Comparison of ENCODE assay signal across 19 cellular contexts in the genomic region with DNA sequence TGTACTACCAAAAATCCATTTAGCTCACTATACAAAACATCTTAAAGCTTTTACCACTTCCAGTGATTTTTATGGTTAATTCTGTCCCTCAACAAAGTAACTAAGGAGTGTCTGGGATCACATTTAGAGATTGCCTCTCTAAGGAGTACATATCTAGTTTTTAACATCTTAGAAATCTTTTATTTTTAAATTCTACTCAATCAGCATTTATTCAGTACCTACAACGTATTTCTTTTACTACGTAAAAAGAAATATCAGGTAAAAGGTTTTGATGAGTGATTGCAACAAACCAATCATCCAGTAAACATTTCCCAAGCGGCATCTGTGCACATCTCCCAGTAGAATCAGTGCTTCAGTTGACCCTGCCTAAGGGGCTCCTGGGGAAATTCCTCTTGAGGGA. TPM values are rescaled to one million over a fixed set of nuclear protein-coding genes. Genes with fewer than 3 reads are reported as not detected.
DNase-seq lines count a peak whose midpoint lies in the region; ATAC-seq, FAIRE-seq and TF ChIP-seq lines count a peak whose summit lies in the region.
"Had no signal": no experiment of that assay in that cellular context is flagged by ENCODE, and none has a peak within 500 bp of the region (broad histone marks: within the 10 kb centered on the region; RNA-seq: fewer than 3 reads in every experiment).

No MANE protein-coding gene starts in this region.

- H3K4me3 ChIP-seq in ACC112 (ENCODE audit: low read depth, low read length) (no peak overlapping the region), astrocyte (ENCODE audit: insufficient read depth, low read depth, low read length) (no peak overlapping the region), mesenchymal stem cell (ENCODE audit: insufficient read depth in 1 of 2, low read depth in 1 of 2, low read length in 2 of 2) (no peak overlapping the region), stomach (no peak overlapping the region)
- H3K4me3 ChIP-seq: mucosa of descending colon had no signal

- H2AK5ac ChIP-seq in mesenchymal stem cell (ENCODE audit: low read length, severe bottlenecking), result no peak overlapping the region

- H4K91ac ChIP-seq in mesenchymal stem cell (ENCODE audit: low read length), result no peak overlapping the region

- H3K27me3 ChIP-seq in ACC112 (ENCODE audit: insufficient read depth, low read length) (no peaks in the 10 kb centered on the region), astrocyte (ENCODE audit: insufficient read depth, low read length) (no peaks in the 10 kb centered on the region), mesenchymal stem cell (ENCODE audit: control insufficient read depth in 1 of 2, insufficient read depth in 1 of 2, low read length in 2 of 2) (no peaks in the 10 kb centered on the region), stomach (no peaks in the 10 kb centered on the region)

- TF ChIP-seq EP300 in stomach (IDR thresholded peaks at IDR 0.05), result no peak

- no peak overlapping the region for H3K14ac ChIP-seq in mesenchymal stem cell (ENCODE audit: low read length in 2 of 2)

- H3K4me3 Mint-ChIP-seq in astrocyte (ENCODE audit: unreplicated experiment) (peak overlapping the region; percentile 21), T-helper 17 cell (no peak overlapping the region)
- no peak overlapping the region for H3K4me3 Mint-ChIP-seq in effector memory CD8-positive, alpha-beta T cell
- H3K4me3 Mint-ChIP-seq: activated naive CD8-positive, alpha-beta T cell treated with anti-CD3 and anti-CD28 coated beads, Interleukin-2, amount 10 ng/mL, durations not matched to agents 7 days and 5 days; activated T-cell treated with anti-CD3 and anti-CD28 coated beads, Interleukin-2, amount 50 U/mL, for 4 hours had no signal

- H2BK12ac ChIP-seq in mesenchymal stem cell (ENCODE audit: low read length in 2 of 2), result no peak overlapping the region

- H3K18ac ChIP-seq in mesenchymal stem cell (ENCODE audit: low read depth in 1 of 2, low read length in 2 of 2), result no peak overlapping the region

- FAIRE-seq in astrocyte (lab: Jason Lieb, UNC), result no peak
- FAIRE-seq: islet of Langerhans had no signal

- 92% methylated on average over 3 of the region's 3 CpGs for WGBS in mesenchymal stem cell
- 92 to 97% (median 96%) methylated on average over 3 of the region's 3 CpGs for WGBS in stomach, 5 donors

- H3K9me3 ChIP-seq in astrocyte (ENCODE audit: insufficient read depth, low read depth, low read length) (no peaks in the 10 kb centered on the region), mesenchymal stem cell (ENCODE audit: control insufficient read depth, low read length) (no peaks in the 10 kb centered on the region), stomach (no peaks in the 10 kb centered on the region), T-helper 17 cell (ENCODE audit: control insufficient read depth, low read length, poor library complexity, severe bottlenecking) (no peaks in the 10 kb centered on the region)
- H3K9me3 ChIP-seq: mucosa of descending colon had no signal

- no peak for TF ChIP-seq POLR2A in stomach (IDR thresholded peaks at IDR 0.05)

- no peak overlapping the region for H3K4ac ChIP-seq in mesenchymal stem cell (ENCODE audit: low read depth in 1 of 2, low read length in 2 of 2)

- H3K4me1 Mint-ChIP-seq in astrocyte (ENCODE audit: low read depth, unreplicated experiment) (peaks cover 22% of the 10 kb centered on the region), T-helper 17 cell (peaks cover 2% of the 10 kb centered on the region)
- H3K4me1 Mint-ChIP-seq in effector memory CD8-positive, alpha-beta T cell (ENCODE audit: low read depth in 2 of 2), result no peaks in the 10 kb centered on the region
- H3K4me1 Mint-ChIP-seq: activated naive CD8-positive, alpha-beta T cell treated with anti-CD3 and anti-CD28 coated beads, Interleukin-2, amount 10 ng/mL, durations not matched to agents 7 days and 5 days had no signal

- H2AFZ ChIP-seq in ACC112 (ENCODE audit: low read length, unreplicated experiment) (no peak overlapping the region), astrocyte (ENCODE audit: low read depth, low read length) (no peak overlapping the region), mesenchymal stem cell (ENCODE audit: low read depth, low read length) (no peak overlapping the region)

- no peak for ATAC-seq in T-helper 17 cell
- ATAC-seq in GM18868 (IDR thresholded peaks at IDR 0.05; ENCODE audit: unreplicated experiment), result no peak
- ATAC-seq in effector memory CD8-positive, alpha-beta T cell (replicated peaks), result no peak
- ATAC-seq: activated T-cell treated with anti-CD3 and anti-CD28 coated beads, Interleukin-2, amount 50 U/mL, for 4 hours; HCT116 had no signal

- H2BK120ac ChIP-seq in mesenchymal stem cell (ENCODE audit: low read depth, low read length), result no peak overlapping the region

- H3K23ac ChIP-seq in mesenchymal stem cell (ENCODE audit: low read length in 2 of 2), result no peak overlapping the region

- H3K4me2 ChIP-seq in astrocyte (ENCODE audit: low read length), result no peak overlapping the region
- H3K4me2 ChIP-seq in mesenchymal stem cell (ENCODE audit: low read length, poor library complexity, severe bottlenecking), result no peak overlapping the region

- peaks cover 1% of the 10 kb centered on the region for H3K79me1 ChIP-seq in mesenchymal stem cell (replicated peaks; ENCODE audit: low read length, poor library complexity, severe bottlenecking)

- H3K9ac ChIP-seq in astrocyte (ENCODE audit: low read length), result no peak overlapping the region
- H3K9ac ChIP-seq in mesenchymal stem cell (ENCODE audit: low read length), result peak overlapping the region; percentile 14

- H3K27ac ChIP-seq in ACC112 (ENCODE audit: low read depth, low read length) (peak overlapping the region; percentile 81), astrocyte (ENCODE audit: low read depth, low read length) (no peak overlapping the region), mesenchymal stem cell (ENCODE audit: low read length, poor library complexity, severe bottlenecking) (peak overlapping the region; percentile 54), stomach (peak overlapping the region; percentile 44 to 83 (median 68))

- peaks cover 8% of the 10 kb centered on the region for H3K79me2 ChIP-seq in ACC112 (ENCODE audit: control insufficient read depth, insufficient read depth, low read length, unreplicated experiment)
- H3K79me2 ChIP-seq in astrocyte (ENCODE audit: insufficient read depth, low read length), result peaks cover 62% of the 10 kb centered on the region

- H3K36me3 Mint-ChIP-seq in astrocyte (ENCODE audit: low read depth, unreplicated experiment) (peaks cover 27% of the 10 kb centered on the region), T-helper 17 cell (ENCODE audit: low read depth) (no peaks in the 10 kb centered on the region)
- no peaks in the 10 kb centered on the region for H3K36me3 Mint-ChIP-seq in effector memory CD8-positive, alpha-beta T cell (ENCODE audit: insufficient read depth)
- H3K36me3 Mint-ChIP-seq: activated naive CD8-positive, alpha-beta T cell treated with anti-CD3 and anti-CD28 coated beads, Interleukin-2, amount 10 ng/mL, durations not matched to agents 7 days and 5 days had no signal

- DNase-seq in astrocyte (ENCODE audit: low read depth) (no peak), mesenchymal stem cell (no peak), stomach (no peak), T-helper 17 cell (no peak), activated gamma-delta T cell treated with Interleukin-2 at 50 U/mL for 16 hours (no peak)
- no peak for DNase-seq in effector memory CD8-positive, alpha-beta T cell
- DNase-seq: activated CD4-positive, alpha-beta T cell treated with anti-CD3 and anti-CD28 coated beads, Interleukin-2, amount 50 U/mL, for 48 hours; activated naive CD8-positive, alpha-beta T cell treated with anti-CD3 and anti-CD28 coated beads, Interleukin-2, amount 10 ng/mL, durations not matched to agents 7 days and 5 days; activated T-cell treated with anti-CD3 and anti-CD28 coated beads, Interleukin-2, amount 50 U/mL, for 4 hours; cerebellar nuclear complex; mucosa of descending colon; NCI-H2081 treated with DMSO at 0.1 percent for 48 hours; NCI-H526; SW 1271 had no signal

- no peak overlapping the region for H4K8ac ChIP-seq in mesenchymal stem cell (ENCODE audit: low read length)

- no peaks in the 10 kb centered on the region for H3K27me3 Mint-ChIP-seq in astrocyte (ENCODE audit: low read depth, unreplicated experiment)
- H3K27me3 Mint-ChIP-seq in T-helper 17 cell, result peaks cover 33% of the 10 kb centered on the region
- H3K27me3 Mint-ChIP-seq in effector memory CD8-positive, alpha-beta T cell, result peaks cover 20 to 21% of the 10 kb centered on the region in 2 donors
- H3K27me3 Mint-ChIP-seq: progenitor cell of endocrine pancreas had no signal

- H3K27ac Mint-ChIP-seq in astrocyte (ENCODE audit: unreplicated experiment) (peak overlapping the region; percentile 59), T-helper 17 cell (no peak overlapping the region)
- no peak overlapping the region for H3K27ac Mint-ChIP-seq in effector memory CD8-positive, alpha-beta T cell
- H3K27ac Mint-ChIP-seq: activated naive CD8-positive, alpha-beta T cell treated with anti-CD3 and anti-CD28 coated beads, Interleukin-2, amount 10 ng/mL, durations not matched to agents 7 days and 5 days had no signal

- peaks cover 72% of the 10 kb centered on the region for H4K20me1 ChIP-seq in astrocyte (ENCODE audit: insufficient read depth, low read length)

- H3K4me1 ChIP-seq in ACC112 (ENCODE audit: control insufficient read depth, insufficient read depth, low read length, unreplicated experiment) (peaks cover 36% of the 10 kb centered on the region), astrocyte (ENCODE audit: insufficient read depth, low read length) (peaks cover 33% of the 10 kb centered on the region), mesenchymal stem cell (ENCODE audit: control insufficient read depth, insufficient read depth, low read depth, low read length) (peaks cover 7% of the 10 kb centered on the region), stomach (peaks cover 12 to 61% (median 26%) of the 10 kb centered on the region in 4 donors)

- intact Hi-C loops in stomach (cut with DNase I; ENCODE audit: low total_unique reads), result no loop called here

- H2BK15ac ChIP-seq in mesenchymal stem cell (ENCODE audit: low read depth, poor library complexity, severe bottlenecking), result no peak overlapping the region

- no peak overlapping the region for H2BK5ac ChIP-seq in mesenchymal stem cell (ENCODE audit: low read depth, low read length, poor library complexity, severe bottlenecking)

- no peaks in the 10 kb centered on the region for H3K9me3 Mint-ChIP-seq in astrocyte (ENCODE audit: unreplicated experiment)
- no peaks in the 10 kb centered on the region for H3K9me3 Mint-ChIP-seq in effector memory CD8-positive, alpha-beta T cell
- H3K9me3 Mint-ChIP-seq: activated naive CD8-positive, alpha-beta T cell treated with anti-CD3 and anti-CD28 coated beads, Interleukin-2, amount 10 ng/mL, durations not matched to agents 7 days and 5 days; activated T-cell treated with anti-CD3 and anti-CD28 coated beads, Interleukin-2, amount 50 U/mL, for 4 hours had no signal

- TF ChIP-seq CTCF in astrocyte (IDR thresholded peaks at IDR 0.05; ENCODE audit: insufficient read depth, low read depth, low read length) (no peak), stomach (IDR thresholded peaks at IDR 0.05) (no peak)

- H3K36me3 ChIP-seq in ACC112 (ENCODE audit: insufficient read depth, low read length) (peaks cover 55% of the 10 kb centered on the region), astrocyte (ENCODE audit: insufficient read depth, low read length) (peaks cover 77% of the 10 kb centered on the region), mesenchymal stem cell (ENCODE audit: control insufficient read depth in 1 of 2, insufficient read depth in 2 of 2, low read depth in 1 of 2, low read length in 2 of 2) (peaks cover 41 to 83% of the 10 kb centered on the region in 2 experiments), stomach (peaks cover 0 to 49% (median 33%) of the 10 kb centered on the region in 4 donors)

RNA-seq across cellular contexts. Expression of a gene that starts 31.9 kb away (rescaled TPM):
- total RNA-seq in astrocyte (403 and 411 TPM in 2 replicates), stomach (100 to 1,000 TPM in 4 of 5 donors, 10 to 100 TPM in 1; 85.7 to 399 (median 165) TPM), T-helper 17 cell (not detected)
- 509 TPM for polyA plus RNA-seq in mesenchymal stem cell (2013, experiment 1 of 2)
- 467 TPM for polyA plus RNA-seq in mesenchymal stem cell (2013, experiment 2 of 2)
- polyA plus RNA-seq in stomach, result 10 to 100 TPM; 50.0 to 76.5 (median 68.7) TPM
- total RNA-seq: activated naive CD8-positive, alpha-beta T cell treated with anti-CD3 and anti-CD28 coated beads, Interleukin-2, amount 10 ng/mL, durations not matched to agents 7 days and 5 days had no signal

Comparison
In these comparisons a context has a peak if more than half of its experiments do, and no peak if none do; other contexts are left out.
1. RNA of a gene that starts 31.9 kb away (total RNA-seq): 403 to 411 TPM in astrocyte and 85.7 to 399 TPM in stomach; not detected in T-helper 17 cell; every median in the first group is over 10 times any median in the second.